In the genomic region with DNA sequence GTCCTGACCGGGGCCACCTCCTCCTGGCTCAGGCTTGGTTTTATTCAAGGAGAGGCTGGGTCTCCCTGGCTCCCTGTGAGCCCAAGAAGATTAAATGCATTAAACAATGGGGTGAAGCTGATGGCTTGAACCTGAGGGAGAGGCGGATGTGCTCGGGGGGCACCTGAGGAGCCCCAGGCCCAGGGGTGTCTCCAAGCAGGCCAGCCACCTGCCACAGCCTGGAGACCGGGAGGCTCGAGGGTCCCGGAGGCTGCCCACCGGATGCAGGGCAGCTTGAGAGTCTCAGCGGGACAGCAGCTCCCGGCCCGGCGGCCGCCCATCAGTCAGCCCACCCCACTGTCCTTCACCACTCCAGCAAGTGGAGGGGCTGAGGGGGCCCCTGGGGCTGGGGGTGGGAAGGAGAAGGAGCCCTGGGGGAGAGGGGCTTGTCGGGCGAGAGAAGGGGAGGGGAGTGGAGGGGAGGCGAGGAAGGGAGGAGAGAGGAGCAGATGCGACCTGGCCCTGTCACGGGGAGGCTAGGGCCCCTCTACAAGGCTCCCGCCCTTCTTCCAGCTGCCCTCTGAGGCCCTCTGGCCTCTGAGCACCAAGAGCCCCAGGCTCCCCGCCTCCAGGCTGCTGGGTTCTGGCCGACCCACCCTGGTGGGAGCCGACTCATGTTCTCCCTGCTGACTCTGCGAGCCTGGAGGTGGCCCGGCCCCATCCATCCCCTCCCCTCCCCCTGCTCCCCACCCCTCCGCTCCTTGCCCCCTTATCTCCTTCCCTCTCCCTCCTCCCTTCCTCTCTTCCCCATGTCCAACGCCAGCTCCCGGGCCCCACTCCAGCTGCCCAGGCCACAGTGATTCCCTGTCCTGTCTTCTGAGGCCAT, we compare ENCODE assay signal across 1 cellular context.
TF ChIP-seq lines count a peak whose summit lies in the region.

No MANE protein-coding gene starts in this region.

TF ChIP-seq in IMR-90, 13 proteins besides CTCF, POLR2A, EP300 and RAD21:
- TF ChIP-seq, protein P1, sequence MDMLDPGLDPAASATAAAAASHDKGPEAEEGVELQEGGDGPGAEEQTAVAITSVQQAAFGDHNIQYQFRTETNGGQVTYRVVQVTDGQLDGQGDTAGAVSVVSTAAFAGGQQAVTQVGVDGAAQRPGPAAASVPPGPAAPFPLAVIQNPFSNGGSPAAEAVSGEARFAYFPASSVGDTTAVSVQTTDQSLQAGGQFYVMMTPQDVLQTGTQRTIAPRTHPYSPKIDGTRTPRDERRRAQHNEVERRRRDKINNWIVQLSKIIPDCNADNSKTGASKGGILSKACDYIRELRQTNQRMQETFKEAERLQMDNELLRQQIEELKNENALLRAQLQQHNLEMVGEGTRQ (IDR thresholded peaks at IDR 0.05; ENCODE audit: low read depth, low read length): no peak
- no peak for TF ChIP-seq MAZ (IDR thresholded peaks at IDR 0.05; ENCODE audit: borderline replicate concordance, low read depth, low read length)
- no peak for TF ChIP-seq SMC3 (IDR thresholded peaks at IDR 0.05; ENCODE audit: low read depth, low read length)
